1 cellular context compared by ENCODE assay signal in genomic region chr3:100102757-100103156, GRCh38.
TF ChIP-seq lines count a peak whose summit lies in the region.

No MANE protein-coding gene starts in this region.

TF ChIP-seq in SK-N-SH treated with all-trans-retinoic acid at 6 μM for 48 hours, 23 proteins besides CTCF, POLR2A, EP300 and RAD21:
- TF ChIP-seq RARB (CRISPR knock-in tag; IDR thresholded peaks at IDR 0.05), result no peak
- no peak for TF ChIP-seq ZNF70 (CRISPR knock-in tag; IDR thresholded peaks at IDR 0.05)
- TF ChIP-seq PPARA (CRISPR knock-in tag; IDR thresholded peaks at IDR 0.05; ENCODE audit: borderline replicate concordance), result no peak
- no peak for TF ChIP-seq GLIS3 (CRISPR knock-in tag; IDR thresholded peaks at IDR 0.05)
- TF ChIP-seq, protein P1, sequence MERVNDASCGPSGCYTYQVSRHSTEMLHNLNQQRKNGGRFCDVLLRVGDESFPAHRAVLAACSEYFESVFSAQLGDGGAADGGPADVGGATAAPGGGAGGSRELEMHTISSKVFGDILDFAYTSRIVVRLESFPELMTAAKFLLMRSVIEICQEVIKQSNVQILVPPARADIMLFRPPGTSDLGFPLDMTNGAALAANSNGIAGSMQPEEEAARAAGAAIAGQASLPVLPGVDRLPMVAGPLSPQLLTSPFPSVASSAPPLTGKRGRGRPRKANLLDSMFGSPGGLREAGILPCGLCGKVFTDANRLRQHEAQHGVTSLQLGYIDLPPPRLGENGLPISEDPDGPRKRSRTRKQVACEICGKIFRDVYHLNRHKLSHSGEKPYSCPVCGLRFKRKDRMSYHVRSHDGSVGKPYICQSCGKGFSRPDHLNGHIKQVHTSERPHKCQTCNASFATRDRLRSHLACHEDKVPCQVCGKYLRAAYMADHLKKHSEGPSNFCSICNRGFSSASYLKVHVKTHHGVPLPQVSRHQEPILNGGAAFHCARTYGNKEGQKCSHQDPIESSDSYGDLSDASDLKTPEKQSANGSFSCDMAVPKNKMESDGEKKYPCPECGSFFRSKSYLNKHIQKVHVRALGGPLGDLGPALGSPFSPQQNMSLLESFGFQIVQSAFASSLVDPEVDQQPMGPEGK (CRISPR knock-in tag; IDR thresholded peaks at IDR 0.05; ENCODE audit: borderline replicate concordance), result no peak
- no peak for TF ChIP-seq CSRNP3 (CRISPR knock-in tag; IDR thresholded peaks at IDR 0.05)
- no peak for TF ChIP-seq ZNF8 (CRISPR knock-in tag; IDR thresholded peaks at IDR 0.05)
- no peak for TF ChIP-seq ESRRG (CRISPR knock-in tag; IDR thresholded peaks at IDR 0.05)
- no peak for TF ChIP-seq TCF4 (CRISPR knock-in tag; IDR thresholded peaks at IDR 0.05; ENCODE audit: borderline replicate concordance)
- no peak for TF ChIP-seq OSR1 (CRISPR knock-in tag; IDR thresholded peaks at IDR 0.05)
